8 cellular contexts compared by ENCODE assay signal in the genomic region with DNA sequence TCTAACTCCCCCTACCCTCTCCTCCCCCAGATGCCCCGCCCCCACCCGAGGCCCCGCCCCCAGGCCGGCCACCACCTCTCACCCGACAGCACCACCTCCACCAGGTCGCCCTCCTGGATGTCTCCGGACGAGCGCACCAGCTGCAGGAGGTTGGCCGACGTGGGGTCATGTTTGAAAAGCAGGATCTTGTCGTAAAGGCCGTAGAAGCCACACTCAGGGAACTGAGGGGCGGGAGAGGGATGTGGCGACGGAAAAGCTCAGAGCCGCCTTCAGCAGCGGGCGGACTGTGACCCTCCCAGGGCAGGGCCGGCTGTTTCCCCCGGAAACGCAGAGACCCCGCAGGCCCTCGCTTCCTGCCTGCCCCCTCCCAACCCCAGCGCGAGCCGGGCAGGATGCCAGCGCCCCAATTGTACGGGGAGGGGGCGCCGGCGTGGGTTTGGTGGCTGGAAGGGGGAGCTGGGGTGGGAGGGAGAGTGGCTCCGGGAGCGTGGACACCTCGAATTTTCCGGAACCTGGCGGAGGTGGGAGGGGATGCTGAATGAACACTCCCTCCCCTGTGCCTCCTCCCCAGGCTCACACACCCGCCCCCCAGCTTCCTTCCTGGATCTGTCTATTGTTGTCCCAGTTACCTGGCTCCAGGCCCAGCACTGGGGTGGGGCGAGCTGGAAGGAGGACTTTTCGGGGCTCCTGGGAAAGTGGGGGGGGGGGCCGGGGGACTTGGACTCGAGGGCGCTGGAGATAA. TPM values are rescaled to one million over a fixed set of nuclear protein-coding genes. Genes with fewer than 3 reads are reported as not detected.
A peak's percentile ranks its signal among the peaks of the same experiment; 100 is the strongest.
DNase-seq lines count a peak whose midpoint lies in the region; ATAC-seq and TF ChIP-seq lines count a peak whose summit lies in the region.

No MANE protein-coding gene starts in this region.

- H3K36me3 ChIP-seq in Caco-2 (ENCODE audit: control insufficient read depth, insufficient read depth, low read length) (no peaks in the 10 kb centered on the region; the same call in 1 of the 2 replicates), trophoblast cell (ENCODE audit: control insufficient read depth in 1 of 2, insufficient read depth in 2 of 2, low read length in 2 of 2) (peaks cover 24 to 30% of the 10 kb centered on the region in 2 experiments), upper lobe of left lung (peaks cover 0 to 25% (median 20%) of the 10 kb centered on the region in 4 donors)

- H3K9me3 ChIP-seq in Caco-2 = no peaks in the 10 kb centered on the region
- H3K9me3 ChIP-seq in trophoblast cell (ENCODE audit: insufficient read depth, low read depth, low read length) = no peaks in the 10 kb centered on the region
- H3K9me3 ChIP-seq in upper lobe of left lung = no peaks in the 10 kb centered on the region

- H3K79me1 ChIP-seq in trophoblast cell (ENCODE audit: low read length) = peaks cover 28% of the 10 kb centered on the region

- peak overlapping the region; percentile 94 for H4K8ac ChIP-seq in trophoblast cell (ENCODE audit: low read depth, low read length)

- no peaks in the 10 kb centered on the region for H3K27me3 ChIP-seq in Caco-2 (replicated peaks; ENCODE audit: control insufficient read depth, insufficient read depth, low read length)
- H3K27me3 ChIP-seq in trophoblast cell (ENCODE audit: insufficient read depth, low read length) = no peaks in the 10 kb centered on the region
- no peaks in the 10 kb centered on the region for H3K27me3 ChIP-seq in upper lobe of left lung

- peaks cover 14% of the 10 kb centered on the region for H3K4me1 Mint-ChIP-seq in Caco-2 (ENCODE audit: low read depth, unreplicated experiment)

- no peak for TF ChIP-seq POLR2A in upper lobe of left lung (IDR thresholded peaks at IDR 0.05)

- peak overlapping the region; percentile 83 for H4K12ac ChIP-seq in trophoblast cell (ENCODE audit: low read depth, low read length)

- H3K27ac Mint-ChIP-seq in Caco-2 (ENCODE audit: unreplicated experiment) = peak overlapping the region; percentile 95
- H3K27ac Mint-ChIP-seq in activated naive CD4-positive, alpha-beta T cell treated with anti-CD3 and anti-CD28 coated beads, Interleukin-2, amount 50 U/mL, for 72 hours = peak overlapping the region; percentile 94 to 97

- H4K91ac ChIP-seq in trophoblast cell (ENCODE audit: low read depth, low read length) = peak overlapping the region; percentile 91

- H2AFZ ChIP-seq in trophoblast cell (ENCODE audit: insufficient read depth, low read length, poor library complexity) = peak overlapping the region; percentile 53

- intact Hi-C loops in Caco-2 (cut with micrococcal nuclease; ENCODE audit: unreplicated experiment) (no loop called here), Right ventricle myocardium superior (cut with DNase I) (no loop called here)

- H3K4me2 ChIP-seq in trophoblast cell (ENCODE audit: low read length) = peak overlapping the region; percentile 71

- peak; percentile 31 to 50 for ATAC-seq in activated naive CD4-positive, alpha-beta T cell treated with anti-CD3 and anti-CD28 coated beads, Interleukin-2, amount 50 U/mL, for 72 hours
- ATAC-seq in Right ventricle myocardium superior (ENCODE audit: poor library complexity) (peak; percentile 61), upper lobe of left lung (ENCODE audit: low FRiP score in 2 of 2) (peak; percentile 69 to 87), GM21390 (IDR thresholded peaks at IDR 0.05; ENCODE audit: unreplicated experiment) (no peak)

- H2BK12ac ChIP-seq in trophoblast cell (ENCODE audit: low read length) = peak overlapping the region; percentile 37

- H2BK120ac ChIP-seq in trophoblast cell (ENCODE audit: insufficient read depth, low read length, poor library complexity) = peak overlapping the region; percentile 82

- POLR2A ChIA-PET in Caco-2 (lab: Charles Lee) = interaction anchor here (0.5 to 1.0 kb wide), 10 partner anchors 16 to 1794 kb away, joined by 3 to 15 read pairs (median 4); a partner anchor contains a TSS

- TF ChIP-seq CTCF in Caco-2 (IDR thresholded peaks at IDR 0.05; ENCODE audit: insufficient read depth in 1 of 2, low read depth in 1 of 2, low read length in 1 of 2, severe bottlenecking in 1 of 2, unreplicated experiment in 1 of 2) (no peak), upper lobe of left lung (IDR thresholded peaks at IDR 0.05) (no peak)

- CTCF ChIA-PET in Caco-2 (lab: Charles Lee) = interaction anchor here (0.6 to 1.6 kb wide), 9 partner anchors 15 to 102 kb away, joined by 3 to 7 read pairs (median 5); no protein-coding TSS in a partner anchor

- H3K4me3 ChIP-seq in Caco-2 (ENCODE audit: low read depth, low read length) (peak overlapping the region; percentile 88), trophoblast cell (ENCODE audit: low read depth, low read length) (peak overlapping the region; percentile 72), upper lobe of left lung (peak overlapping the region; percentile 64 to 74 (median 65))

- no peaks in the 10 kb centered on the region for H3K27me3 Mint-ChIP-seq in Caco-2 (ENCODE audit: insufficient read depth, unreplicated experiment)

- peaks cover 26% of the 10 kb centered on the region for H3K79me2 ChIP-seq in trophoblast cell (ENCODE audit: control insufficient read depth, insufficient read depth, low read length, poor library complexity)

- DNase-seq in Caco-2 (peak; percentile 79 to 87), HuH-7.5 (ENCODE audit: low spot score) (peak; percentile 98), SK-N-DZ (ENCODE audit: low spot score) (peak; percentile 29), Right ventricle myocardium superior (peak; percentile 95), trophoblast cell (peak; percentile 48 to 49), upper lobe of left lung (peak; percentile 93 to 97)
- peak; percentile 63 to 70 for DNase-seq in activated naive CD4-positive, alpha-beta T cell treated with anti-CD3 and anti-CD28 coated beads, Interleukin-2, amount 50 U/mL, for 72 hours (ENCODE audit: low spot score in 2 of 2)

- peak overlapping the region; percentile 94 for H2AK5ac ChIP-seq in trophoblast cell (ENCODE audit: low read length)

- H3K36me3 Mint-ChIP-seq in Caco-2 (ENCODE audit: insufficient read depth, unreplicated experiment) = peaks cover 46% of the 10 kb centered on the region
- peaks cover 14 to 18% of the 10 kb centered on the region in 2 donors for H3K36me3 Mint-ChIP-seq in activated naive CD4-positive, alpha-beta T cell treated with anti-CD3 and anti-CD28 coated beads, Interleukin-2, amount 50 U/mL, for 72 hours

- BruUV-seq in Caco-2 (replicated peaks; lab: Mats Ljungman, UMichigan) = no TSS peak

- no peaks in the 10 kb centered on the region for H3K9me3 Mint-ChIP-seq in Caco-2 (ENCODE audit: unreplicated experiment)
- H3K9me3 Mint-ChIP-seq in activated naive CD4-positive, alpha-beta T cell treated with anti-CD3 and anti-CD28 coated beads, Interleukin-2, amount 50 U/mL, for 72 hours = no peaks in the 10 kb centered on the region

- peak overlapping the region; percentile 55 for H3K27ac ChIP-seq in trophoblast cell (ENCODE audit: low read depth, low read length)
- H3K27ac ChIP-seq in upper lobe of left lung = peak overlapping the region; percentile 81 to 95 (median 92)

- no CpG with 5 or more reads among the region's 43 CpGs for WGBS in trophoblast cell (ENCODE audit: extremely low coverage, insufficient coverage, insufficient read length)
- 0% methylated on average over 14 to 25 of the region's 43 CpGs for WGBS in upper lobe of left lung, 2 donors

- peaks cover 18% of the 10 kb centered on the region for H3K4me1 ChIP-seq in Caco-2
- H3K4me1 ChIP-seq in trophoblast cell (ENCODE audit: control insufficient read depth in 1 of 2, insufficient read depth in 2 of 2, low read length in 2 of 2) = peaks cover 0 to 10% of the 10 kb centered on the region in 2 experiments
- peaks cover 39 to 56% (median 42%) of the 10 kb centered on the region in 4 donors for H3K4me1 ChIP-seq in upper lobe of left lung

- H3K18ac ChIP-seq in trophoblast cell (ENCODE audit: low read length) = peak overlapping the region; percentile 60

- TF ChIP-seq EP300 in upper lobe of left lung (IDR thresholded peaks at IDR 0.05) = peak in 1 of 4 donors; percentile 45

- H3K23ac ChIP-seq in trophoblast cell (ENCODE audit: low read length) = no peak overlapping the region

- H2BK5ac ChIP-seq in trophoblast cell (ENCODE audit: low read depth, low read length, poor library complexity) = peak overlapping the region; percentile 95

- peak overlapping the region; percentile 99 for H3K4me3 Mint-ChIP-seq in Caco-2 (ENCODE audit: unreplicated experiment)

- peak overlapping the region; percentile 98 for H3K4ac ChIP-seq in trophoblast cell (ENCODE audit: low read depth, low read length)

- peak overlapping the region; percentile 77 for H3K9ac ChIP-seq in trophoblast cell (ENCODE audit: low read length)

- H3K14ac ChIP-seq in trophoblast cell (ENCODE audit: low read length) = peak overlapping the region; percentile 90

RNA-seq across cellular contexts. Expression of a gene that starts 3.0 kb away (rescaled TPM):
- total RNA-seq in Caco-2 (2022) (45.4 and 48.4 TPM in 2 replicates), Right ventricle myocardium superior (10.1 TPM), upper lobe of left lung (10 to 100 TPM; 25.2 to 65.4 (median 50.3) TPM)
- polyA plus RNA-seq in SK-N-DZ (2014; cell fraction: cytosol; rRNA removed) = 7.4 and 8.8 TPM in 2 replicates
- 10.0 and 12.7 TPM in 2 replicates for polyA plus RNA-seq in SK-N-DZ (2014; cell fraction: nucleus; rRNA removed)
- 100 to 1,000 TPM in 1 of 2 donors, 10 to 100 TPM in 1; 76.8 to 129 TPM for total RNA-seq in activated naive CD4-positive, alpha-beta T cell treated with anti-CD3 and anti-CD28 coated beads, Interleukin-2, amount 50 U/mL, for 72 hours
- polyA plus RNA-seq in trophoblast cell (2013) = 69.9 and 71.7 TPM in 2 replicates

RNA-seq across cellular contexts. Expression of a gene that starts 31.9 kb away (rescaled TPM):
- total RNA-seq in Caco-2 (2022) (30.6 and 33.1 TPM in 2 replicates), Right ventricle myocardium superior (13.9 TPM), upper lobe of left lung (10 to 100 TPM; 16.6 to 26.2 (median 19.3) TPM)
- polyA plus RNA-seq in SK-N-DZ (2014; cell fraction: cytosol; rRNA removed) = 10.1 and 19.0 TPM in 2 replicates
- 8.9 and 12.5 TPM in 2 replicates for polyA plus RNA-seq in SK-N-DZ (2014; cell fraction: nucleus; rRNA removed)
- total RNA-seq in activated naive CD4-positive, alpha-beta T cell treated with anti-CD3 and anti-CD28 coated beads, Interleukin-2, amount 50 U/mL, for 72 hours = 1 to 10 TPM; 2.8 to 9.7 TPM
- 20.5 TPM in 2 replicates for polyA plus RNA-seq in trophoblast cell (2013)

RNA-seq across cellular contexts. Expression of a gene that starts 32.3 kb away (rescaled TPM):
- 151 and 162 TPM in 2 replicates for total RNA-seq in Caco-2 (2022)
- polyA plus RNA-seq in SK-N-DZ (2014; cell fraction: cytosol; rRNA removed) = 85.9 and 92.5 TPM in 2 replicates
- polyA plus RNA-seq in SK-N-DZ (2014; cell fraction: nucleus; rRNA removed) = 108 and 111 TPM in 2 replicates
- 100 to 1,000 TPM in 1 of 2 donors, 10 to 100 TPM in 1; 67.3 to 117 TPM for total RNA-seq in activated naive CD4-positive, alpha-beta T cell treated with anti-CD3 and anti-CD28 coated beads, Interleukin-2, amount 50 U/mL, for 72 hours
- 38.4 TPM for total RNA-seq in Right ventricle myocardium superior
- polyA plus RNA-seq in trophoblast cell (2013) = 65.1 and 66.3 TPM in 2 replicates
- 100 to 1,000 TPM in 2 of 6 donors, 10 to 100 TPM in 4; 59.8 to 168 (median 83.7) TPM for total RNA-seq in upper lobe of left lung

RNA-seq across cellular contexts. Expression of a gene that starts 53.0 kb away (rescaled TPM):
- total RNA-seq in Caco-2 (2022) = 0.39 and 0.75 TPM in 2 replicates
- polyA plus RNA-seq in SK-N-DZ (2014; cell fraction: cytosol; rRNA removed) = 3.1 and 6.6 TPM in 2 replicates
- polyA plus RNA-seq in SK-N-DZ (2014; cell fraction: nucleus; rRNA removed) = 3.2 and 5.7 TPM in 2 replicates
- 10 to 100 TPM in 1 of 2 donors, 1 to 10 TPM in 1; 1.9 to 25.9 TPM for total RNA-seq in activated naive CD4-positive, alpha-beta T cell treated with anti-CD3 and anti-CD28 coated beads, Interleukin-2, amount 50 U/mL, for 72 hours
- 15.2 TPM for total RNA-seq in Right ventricle myocardium superior
- polyA plus RNA-seq in trophoblast cell (2013) = 13.8 and 15.5 TPM in 2 replicates
- 10 to 100 TPM in 2 of 6 donors, 1 to 10 TPM in 4; 1.8 to 12.0 (median 4.0) TPM for total RNA-seq in upper lobe of left lung

Comparison
In these comparisons a context has a peak if more than half of its experiments do, and no peak if none do; other contexts are left out.
1. DNase-seq: peak in every context shown above with its lines; median percentile 98 in HuH-7.5; 95 in Right ventricle myocardium superior; 95 in upper lobe of left lung; 83 in Caco-2; 66 in activated naive CD4-positive, alpha-beta T cell treated with anti-CD3 and anti-CD28 coated beads, Interleukin-2, amount 50 U/mL, for 72 hours; 48 in trophoblast cell; 29 in SK-N-DZ.